ENCODE assay signal across 9 cellular contexts in the genomic region with DNA sequence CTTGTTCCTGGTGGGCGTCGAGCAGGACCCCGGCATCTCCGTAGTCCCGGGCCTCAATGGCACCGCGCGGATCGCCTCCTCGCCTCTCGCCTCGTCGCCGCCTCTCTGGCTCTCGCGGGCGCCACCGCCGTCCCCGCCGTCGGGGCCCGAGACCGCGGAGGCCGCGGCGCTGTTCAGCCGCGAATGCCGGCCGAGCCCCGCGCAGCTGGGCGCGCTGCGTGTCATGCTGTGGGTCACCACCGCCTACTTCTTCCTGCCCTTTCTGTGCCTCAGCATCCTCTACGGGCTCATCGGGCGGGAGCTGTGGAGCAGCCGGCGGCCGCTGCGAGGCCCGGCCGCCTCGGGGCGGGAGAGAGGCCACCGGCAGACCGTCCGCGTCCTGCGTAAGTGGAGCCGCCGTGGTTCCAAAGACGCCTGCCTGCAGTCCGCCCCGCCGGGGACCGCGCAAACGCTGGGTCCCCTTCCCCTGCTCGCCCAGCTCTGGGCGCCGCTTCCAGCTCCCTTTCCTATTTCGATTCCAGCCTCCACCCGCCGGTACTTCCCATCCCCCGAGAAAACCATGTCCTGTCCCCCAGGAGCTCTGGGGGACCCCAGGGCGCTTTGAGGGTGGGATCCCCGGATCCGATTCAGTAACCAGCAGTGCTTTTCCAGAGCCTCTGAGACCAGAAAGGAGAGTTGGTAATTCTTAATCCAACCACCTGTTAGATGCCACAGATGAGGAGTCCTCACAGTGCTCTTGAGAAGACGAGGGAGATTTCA. TPM values are rescaled to one million over a fixed set of nuclear protein-coding genes. Genes with fewer than 3 reads are reported as not detected.
A peak's percentile ranks its signal among the peaks of the same experiment; 100 is the strongest.
DNase-seq lines count a peak whose midpoint lies in the region; ATAC-seq and TF ChIP-seq lines count a peak whose summit lies in the region.
"Had no signal": no experiment of that assay in that cellular context is flagged by ENCODE, and none has a peak within 500 bp of the region (broad histone marks: within the 10 kb centered on the region; RNA-seq: fewer than 3 reads in every experiment).

No MANE protein-coding gene starts in this region.

- no peak for TF ChIP-seq POLR2A in testis (IDR thresholded peaks at IDR 0.05)

- ATAC-seq in activated naive CD4-positive, alpha-beta T cell treated with anti-CD3 and anti-CD28 coated beads, Interleukin-2, amount 50 U/mL, for 72 hours: peak; percentile 21 to 71
- ATAC-seq in HG03135 (IDR thresholded peaks at IDR 0.05; ENCODE audit: unreplicated experiment) (no peak), GM21515 (IDR thresholded peaks at IDR 0.05; ENCODE audit: unreplicated experiment) (no peak)

- peaks cover 4% of the 10 kb centered on the region for H3K4me1 ChIP-seq in testis

- H3K27ac Mint-ChIP-seq in activated naive CD4-positive, alpha-beta T cell treated with anti-CD3 and anti-CD28 coated beads, Interleukin-2, amount 50 U/mL, for 72 hours: no peak overlapping the region

- peaks cover 53% of the 10 kb centered on the region for H3K27me3 ChIP-seq in kidney epithelial cell (ENCODE audit: control insufficient read depth, insufficient read depth, low read length)
- H3K27me3 ChIP-seq in testis: no peaks in the 10 kb centered on the region

- peak; percentile 58 for DNase-seq in activated CD8-positive, alpha-beta memory T cell treated with anti-CD3 and anti-CD28 coated beads, Interleukin-2, amount 50 U/mL, for 48 hours
- DNase-seq in activated CD8-positive, alpha-beta memory T cell treated with anti-CD3 and anti-CD28 coated beads, Interleukin-2, amount 50 U/mL, for 4 hours: no peak
- DNase-seq in activated naive CD4-positive, alpha-beta T cell treated with anti-CD3 and anti-CD28 coated beads, Interleukin-2, amount 50 U/mL, for 72 hours (ENCODE audit: low spot score in 2 of 2): no peak
- DNase-seq in kidney epithelial cell (ENCODE audit: low read depth): no peak
- no peak for DNase-seq in testis
- no peak for DNase-seq in AML-193 (lab: John Stamatoyannopoulos, UW)

- H3K9me3 ChIP-seq in testis: no peaks in the 10 kb centered on the region

- no peaks in the 10 kb centered on the region for H3K9me3 Mint-ChIP-seq in activated naive CD4-positive, alpha-beta T cell treated with anti-CD3 and anti-CD28 coated beads, Interleukin-2, amount 50 U/mL, for 72 hours

- H3K36me3 ChIP-seq in kidney epithelial cell (ENCODE audit: control insufficient read depth, insufficient read depth, low read length) (no peaks in the 10 kb centered on the region), testis (ENCODE audit: low read depth, missing control alignments) (no peaks in the 10 kb centered on the region)

- WGBS in testis, 2 donors: 5 to 20% methylated on average over 12 to 73 of the region's 74 CpGs

- peaks cover 11 to 18% of the 10 kb centered on the region in 2 donors for H3K36me3 Mint-ChIP-seq in activated naive CD4-positive, alpha-beta T cell treated with anti-CD3 and anti-CD28 coated beads, Interleukin-2, amount 50 U/mL, for 72 hours

- no peak overlapping the region for H3K27ac ChIP-seq in testis

- H3K4me3 ChIP-seq in kidney epithelial cell (ENCODE audit: low read depth, low read length) (peak overlapping the region; percentile 22), testis (peak overlapping the region; percentile 11 to 42)

- intact Hi-C loops in testis (cut with DNase I; ENCODE audit: low total_unique reads): no loop called here

- TF ChIP-seq CTCF in kidney epithelial cell (IDR thresholded peaks at IDR 0.05; ENCODE audit: insufficient read depth, low read length, poor library complexity, severe bottlenecking): no peak
- TF ChIP-seq CTCF in testis (IDR thresholded peaks at IDR 0.05): no peak

RNA-seq across cellular contexts. Expression of gene MLNR, which starts 0.9 kb away (rescaled TPM):
- total RNA-seq in activated naive CD4-positive, alpha-beta T cell treated with anti-CD3 and anti-CD28 coated beads, Interleukin-2, amount 50 U/mL, for 72 hours: not detected
- total RNA-seq in kidney epithelial cell: not detected in 2 replicates
- total RNA-seq in testis: 1 to 10 TPM in 1 of 2 donors, not detected in 1; 2.0 TPM
- not detected for polyA plus RNA-seq in testis (ENCODE audit: insufficient read depth, low read depth, low replicate concordance)
- total RNA-seq: bronchial epithelial cell had no signal

RNA-seq across cellular contexts. Expression of gene CDADC1, which starts 26.7 kb away (rescaled TPM):
- 10 to 100 TPM; 15.8 to 16.9 TPM for total RNA-seq in activated naive CD4-positive, alpha-beta T cell treated with anti-CD3 and anti-CD28 coated beads, Interleukin-2, amount 50 U/mL, for 72 hours
- total RNA-seq in kidney epithelial cell: 4.8 and 7.6 TPM in 2 replicates
- total RNA-seq in testis: 10 to 100 TPM; 18.5 to 33.2 TPM
- 32.5 TPM for polyA plus RNA-seq in testis (ENCODE audit: insufficient read depth, low read depth, low replicate concordance)

Comparison
In these comparisons a context has a peak if more than half of its experiments do, and no peak if none do; other contexts are left out.
1. ATAC-seq: peak in activated naive CD4-positive, alpha-beta T cell treated with anti-CD3 and anti-CD28 coated beads, Interleukin-2, amount 50 U/mL, for 72 hours (2 of 2); none in HG03135 (single experiment) and GM21515 (single experiment).